ENCODE assay signal across 8 cellular contexts in the genomic region with DNA sequence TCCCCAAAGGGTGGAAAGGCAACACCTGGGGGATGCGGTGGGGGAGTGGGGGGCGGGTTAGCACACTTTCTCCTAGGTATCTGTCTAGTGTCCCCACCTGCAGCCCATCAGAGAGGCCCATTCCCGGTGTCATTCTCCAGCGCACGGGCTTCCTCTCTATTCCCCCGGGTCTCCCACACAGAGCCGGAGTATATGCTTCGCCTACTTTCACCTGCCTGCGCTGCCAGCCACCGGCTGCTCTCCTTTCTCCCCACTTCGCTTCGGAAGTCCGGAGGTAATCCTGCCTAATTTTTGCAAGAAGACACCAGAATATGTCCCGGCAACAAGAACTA. TPM values are rescaled to one million over a fixed set of nuclear protein-coding genes. Genes with fewer than 3 reads are reported as not detected.
DNase-seq lines count a peak whose midpoint lies in the region; ATAC-seq and TF ChIP-seq lines count a peak whose summit lies in the region.

No MANE protein-coding gene starts in this region.

- H3K9ac ChIP-seq in HUES6 (ENCODE audit: low read length) (no peak overlapping the region), endodermal cell (ENCODE audit: extremely low read depth, low read length, poor library complexity, severe bottlenecking) (no peak overlapping the region)

- H3K27ac Mint-ChIP-seq in endodermal cell: no peak overlapping the region
- H3K27ac Mint-ChIP-seq in CD8-positive, alpha-beta memory T cell: no peak overlapping the region

- 14 to 19% methylated on average over 12 to 14 of the region's 14 CpGs for WGBS in endodermal cell (ENCODE audit: insufficient coverage in 1 of 2, insufficient read length in 1 of 2), 2 experiments
- WGBS in psoas muscle, 3 donors: 6 to 7% (median 6%) methylated on average over 14 of the region's 14 CpGs

- ATAC-seq in psoas muscle (no peak), HG03095 (IDR thresholded peaks at IDR 0.05; ENCODE audit: unreplicated experiment) (no peak)
- ATAC-seq in activated CD4-positive, CD25-positive, alpha-beta regulatory T cell treated with anti-CD3 and anti-CD28 coated beads, Interleukin-2, amount 50 U/mL, for 24 hours: no peak

- CTCF ChIA-PET in CD8-positive, alpha-beta memory T cell (lab: Charles Lee): no interaction called here

- POLR2A ChIA-PET in CD8-positive, alpha-beta memory T cell (lab: Charles Lee): no interaction called here

- H3K36me3 Mint-ChIP-seq in endodermal cell (ENCODE audit: low read depth): no peaks in the 10 kb centered on the region
- H3K36me3 Mint-ChIP-seq in CD8-positive, alpha-beta memory T cell: no peaks in the 10 kb centered on the region

- H3K4me1 ChIP-seq in HUES6 (ENCODE audit: control insufficient read depth, insufficient read depth, low read length) (peaks cover 7% of the 10 kb centered on the region), endodermal cell (ENCODE audit: control insufficient read depth, insufficient read depth, low read length) (no peaks in the 10 kb centered on the region), psoas muscle (no peaks in the 10 kb centered on the region)
- no peaks in the 10 kb centered on the region for H3K4me1 ChIP-seq in CD8-positive, alpha-beta memory T cell (ENCODE audit: insufficient read depth, low read length)

- H3K9me3 Mint-ChIP-seq in endodermal cell: no peaks in the 10 kb centered on the region
- H3K9me3 Mint-ChIP-seq in CD8-positive, alpha-beta memory T cell: peaks cover 0 to 7% (median 2%) of the 10 kb centered on the region in 5 donors

- H3K36me3 ChIP-seq in HUES6 (ENCODE audit: control insufficient read depth, insufficient read depth, low read length) (no peaks in the 10 kb centered on the region), endodermal cell (ENCODE audit: control insufficient read depth, insufficient read depth, low read length) (no peaks in the 10 kb centered on the region), psoas muscle (ENCODE audit: insufficient read depth in 1 of 2, low read depth in 1 of 2) (no peaks in the 10 kb centered on the region)
- no peaks in the 10 kb centered on the region for H3K36me3 ChIP-seq in CD8-positive, alpha-beta memory T cell (ENCODE audit: insufficient read depth, low read length)

- H3K27me3 Mint-ChIP-seq in endodermal cell (ENCODE audit: insufficient read depth): peaks cover 28% of the 10 kb centered on the region
- H3K27me3 Mint-ChIP-seq in CD8-positive, alpha-beta memory T cell: peaks cover 23 to 42% of the 10 kb centered on the region in 2 donors

- H3K27me3 ChIP-seq in HUES6 (ENCODE audit: control insufficient read depth, insufficient read depth, low read length) (peaks cover 42% of the 10 kb centered on the region), endodermal cell (ENCODE audit: control insufficient read depth, insufficient read depth, low read length, poor library complexity, severe bottlenecking) (peaks cover 38% of the 10 kb centered on the region), psoas muscle (ENCODE audit: insufficient read depth in 3 of 3, low read length in 2 of 3) (peaks cover 0 to 32% (median 9%) of the 10 kb centered on the region in 3 donors)
- H3K27me3 ChIP-seq in CD8-positive, alpha-beta memory T cell (ENCODE audit: insufficient read depth, low read length, poor library complexity, severe bottlenecking): no peaks in the 10 kb centered on the region

- TF ChIP-seq CTCF in endodermal cell (conservative IDR thresholded peaks at IDR 0.05) (no peak), psoas muscle (IDR thresholded peaks at IDR 0.05) (no peak)

- peak overlapping the region; percentile 71 for H3K4me3 Mint-ChIP-seq in endodermal cell
- peak overlapping the region in 3 of 7 donors; percentile 10 to 41 (median 32) for H3K4me3 Mint-ChIP-seq in CD8-positive, alpha-beta memory T cell

- H3K27ac ChIP-seq in HUES6 (ENCODE audit: low read depth, low read length): no peak overlapping the region
- no peak overlapping the region for H3K27ac ChIP-seq in endodermal cell (ENCODE audit: low read depth, low read length)
- H3K27ac ChIP-seq in psoas muscle: no peak overlapping the region
- no peak overlapping the region for H3K27ac ChIP-seq in CD8-positive, alpha-beta memory T cell (ENCODE audit: low read depth, low read length)

- intact Hi-C loops in psoas muscle (cut with DNase I): no loop called here

- H3K4me1 Mint-ChIP-seq in endodermal cell: peaks cover 8% of the 10 kb centered on the region
- H3K4me1 Mint-ChIP-seq in CD8-positive, alpha-beta memory T cell: peaks cover 2 to 9% (median 4%) of the 10 kb centered on the region in 3 donors

- H3K9me3 ChIP-seq in HUES6 (ENCODE audit: control insufficient read depth, insufficient read depth, low read depth, low read length): no peaks in the 10 kb centered on the region
- H3K9me3 ChIP-seq in endodermal cell (ENCODE audit: control insufficient read depth, low read length): no peaks in the 10 kb centered on the region
- no peaks in the 10 kb centered on the region for H3K9me3 ChIP-seq in psoas muscle
- H3K9me3 ChIP-seq in CD8-positive, alpha-beta memory T cell (ENCODE audit: low read length): no peaks in the 10 kb centered on the region

- H3K4me3 ChIP-seq in HUES6 (ENCODE audit: low read depth, low read length) (peak overlapping the region; percentile 71), endodermal cell (ENCODE audit: low read length) (peak overlapping the region; percentile 81), psoas muscle (peak overlapping the region; percentile 64)
- no peak overlapping the region for H3K4me3 ChIP-seq in CD8-positive, alpha-beta memory T cell (ENCODE audit: low read length)

- DNase-seq in NCI-H2107 treated with DMSO at 0.1 percent for 48 hours (lab: John Stamatoyannopoulos, UW; ENCODE audit: unreplicated experiment): peak; percentile 68
- no peak for DNase-seq in NCI-H2107 (lab: John Stamatoyannopoulos, UW)
- peak; percentile 76 for DNase-seq in endodermal cell
- no peak for DNase-seq in psoas muscle
- DNase-seq in CD8-positive, alpha-beta memory T cell: no peak

RNA-seq across cellular contexts. Expression of gene RGS7, which starts 0.9 kb away (rescaled TPM):
- 1 to 10 TPM; 1.0 to 1.1 TPM for total RNA-seq in endodermal cell
- polyA plus RNA-seq in endodermal cell (2013, experiment 1 of 2): 0.46 TPM
- polyA plus RNA-seq in endodermal cell (2013, experiment 2 of 2): 0.58 TPM
- not detected for total RNA-seq in psoas muscle
- polyA plus RNA-seq in psoas muscle: under 1 TPM in 1 of 3 donors, not detected in 2; 0.04 TPM
- not detected for total RNA-seq in CD8-positive, alpha-beta memory T cell
- polyA plus RNA-seq in CD8-positive, alpha-beta memory T cell: not detected

Comparison
In these comparisons a context has a peak if more than half of its experiments do, and no peak if none do; other contexts are left out.
1. DNase-seq: peak in NCI-H2107 treated with DMSO at 0.1 percent for 48 hours (single experiment) and endodermal cell (single experiment); none in NCI-H2107 (single experiment), psoas muscle (0 of 2) and CD8-positive, alpha-beta memory T cell (0 of 5).